27 cellular contexts compared by ENCODE assay signal in genomic region chr20:62269378-62269777, GRCh38. TPM values are rescaled to one million over a fixed set of nuclear protein-coding genes. Genes with fewer than 3 reads are reported as not detected.
DNase-seq lines count a peak whose midpoint lies in the region; ATAC-seq, FAIRE-seq and TF ChIP-seq lines count a peak whose summit lies in the region.
"Had no signal": no experiment of that assay in that cellular context is flagged by ENCODE, and none has a peak within 500 bp of the region (broad histone marks: within the 10 kb centered on the region; RNA-seq: fewer than 3 reads in every experiment).

No MANE protein-coding gene starts in this region.

- no peaks in the 10 kb centered on the region for H3K27me3 ChIP-seq in HepG2 (ENCODE audit: control insufficient read depth in 1 of 2, insufficient read depth in 2 of 2, low read length in 2 of 2)
- no peaks in the 10 kb centered on the region for H3K27me3 ChIP-seq in right lobe of liver
- no peaks in the 10 kb centered on the region for H3K27me3 ChIP-seq in H1 (replicated peaks in 1 of 4; ENCODE audit: control insufficient read depth in 3 of 4, extremely low read depth in 1 of 4, insufficient read depth in 3 of 4, low read length in 3 of 4)
- H3K27me3 ChIP-seq in osteoblast (ENCODE audit: insufficient read depth, low read length), result no peaks in the 10 kb centered on the region
- no peaks in the 10 kb centered on the region for H3K27me3 ChIP-seq in transverse colon

- BruUV-seq in HepG2 (replicated peaks; lab: Mats Ljungman, UMichigan), result no TSS peak

- no peak overlapping the region for H3K4me3 ChIP-seq in HepG2 (replicated peaks in 1 of 3; ENCODE audit: insufficient read depth in 1 of 3, low read depth in 2 of 3, low read length in 3 of 3)
- no peak overlapping the region for H3K4me3 ChIP-seq in right lobe of liver
- H3K4me3 ChIP-seq in H1 (ENCODE audit: extremely low read depth in 1 of 4, insufficient read depth in 2 of 4, low read depth in 3 of 4, low read length in 4 of 4), result no peak overlapping the region
- no peak overlapping the region for H3K4me3 ChIP-seq in osteoblast (ENCODE audit: insufficient read depth, low read length)
- no peak overlapping the region for H3K4me3 ChIP-seq in transverse colon
- H3K4me3 ChIP-seq: K562 had no signal

- H3K9me3 Mint-ChIP-seq in stimulated activated effector memory CD8-positive, alpha-beta T cell treated with anti-CD3 and anti-CD28 coated beads, Interleukin-12 subunit alpha, Interleukin-12 subunit beta, amount 100 ng/mL, for 72 hours, result no peaks in the 10 kb centered on the region

- H2BK20ac ChIP-seq in H1 (ENCODE audit: low read length), result no peak overlapping the region

- TF ChIP-seq POLR2A in HepG2 (IDR thresholded peaks at IDR 0.05; ENCODE audit: insufficient read depth in 1 of 2, low read depth in 2 of 2, low read length in 2 of 2) (no peak), right lobe of liver (IDR thresholded peaks at IDR 0.05) (no peak), H1 (IDR thresholded peaks at IDR 0.05; ENCODE audit: control extremely low read depth in 1 of 2, low read depth in 2 of 2, low read length in 2 of 2) (no peak), transverse colon (IDR thresholded peaks at IDR 0.05) (no peak)

- H3K4me3 Mint-ChIP-seq in stimulated activated effector memory CD8-positive, alpha-beta T cell treated with anti-CD3 and anti-CD28 coated beads, Interleukin-12 subunit alpha, Interleukin-12 subunit beta, amount 100 ng/mL, for 72 hours, result no peak overlapping the region

- no peak for DNase-seq in HepG2 (ENCODE audit: low spot score)
- DNase-seq in right lobe of liver, result no peak
- DNase-seq in H1 (ENCODE audit: low read depth in 1 of 2, low spot score in 2 of 2), result no peak
- DNase-seq in osteoblast (ENCODE audit: insufficient read length, low spot score, missing footprints), result peak; percentile 19
- no peak for DNase-seq in stimulated activated effector memory CD8-positive, alpha-beta T cell treated with anti-CD3 and anti-CD28 coated beads, Interleukin-12 subunit alpha, Interleukin-12 subunit beta, amount 100 ng/mL, for 72 hours (ENCODE audit: low spot score in 2 of 2)
- no peak for DNase-seq in transverse colon
- DNase-seq in NCI-H2196 (lab: John Stamatoyannopoulos, UW; ENCODE audit: unreplicated experiment), result no peak
- DNase-seq: Calu3, GOT3, HCEC 1CT, MV-4-11, NCI-H1105, NCI-H1436 treated with DMSO at 0.1 percent for 48 hours, NCI-H187 treated with DMSO at 0.1 percent for 48 hours, NCI-H446, NCI-H524 treated with DMSO at 0.1 percent for 48 hours, NCI-H774, Right ventricle myocardium superior, RPMI8226 had no signal

- peaks cover 6% of the 10 kb centered on the region for H3K79me1 ChIP-seq in H1 (ENCODE audit: low read depth, low read length)

- H3K9ac ChIP-seq in HepG2 (ENCODE audit: insufficient read depth, low read depth, low read length) (no peak overlapping the region), H1 (replicated peaks in 1 of 4; ENCODE audit: extremely low read depth in 1 of 4, low read depth in 3 of 4, low read length in 3 of 4) (no peak overlapping the region)

- 82% methylated on average over 14 of the region's 14 CpGs for WGBS in HepG2 (ENCODE audit: low lambda C conversion rate)
- 65% methylated on average over 3 of the region's 14 CpGs for WGBS in right lobe of liver (ENCODE audit: insufficient coverage, low coverage, low lambda C conversion rate, missing lambda C conversion rate)
- WGBS in H1 (ENCODE audit: extremely low coverage in 1 of 2, insufficient coverage in 1 of 2, insufficient read length in 1 of 2, insufficient replicate concordance in 2 of 2, low coverage in 1 of 2, low lambda C conversion rate in 2 of 2, missing lambda C conversion rate in 1 of 2), 2 experiments, result 87% methylated on average over 14 of the region's 14 CpGs; no CpG with 5 or more reads in 1 of the 2 experiments
- 90% methylated on average over 13 of the region's 14 CpGs; no CpG with 5 or more reads in 1 of the 2 donors for WGBS in transverse colon (ENCODE audit: low coverage in 1 of 2), 2 donors

- no peak overlapping the region for H2BK12ac ChIP-seq in H1 (ENCODE audit: low read depth, low read length)

- H3K36me3 ChIP-seq in HepG2 (replicated peaks in 1 of 2; ENCODE audit: control insufficient read depth in 1 of 2, insufficient read depth in 2 of 2, low read length in 2 of 2) (peaks cover 49 to 67% of the 10 kb centered on the region in 2 experiments), right lobe of liver (peaks cover 0 to 22% (median 12%) of the 10 kb centered on the region in 4 donors), H1 (ENCODE audit: control insufficient read depth in 2 of 4, insufficient read depth in 4 of 4, low read length in 3 of 4) (peaks cover 5 to 20% (median 14%) of the 10 kb centered on the region in 4 experiments; a peak in 7 of 8 replicates), osteoblast (ENCODE audit: insufficient read depth, low read length) (peaks cover 42% of the 10 kb centered on the region), transverse colon (peaks cover 0 to 49% (median 16%) of the 10 kb centered on the region in 4 donors)

- peak overlapping the region; percentile 21 for H3K27ac ChIP-seq in HepG2 (ENCODE audit: extremely low read length, insufficient read depth, low read length)
- no peak overlapping the region for H3K27ac ChIP-seq in right lobe of liver
- no peak overlapping the region for H3K27ac ChIP-seq in H1 (ENCODE audit: low read depth, low read length)
- no peak overlapping the region for H3K27ac ChIP-seq in osteoblast (ENCODE audit: low read depth, low read length)
- H3K27ac ChIP-seq in transverse colon, result no peak overlapping the region

- peak; percentile 26 for ATAC-seq in HepG2
- ATAC-seq in right lobe of liver, result no peak
- ATAC-seq in stimulated activated effector memory CD8-positive, alpha-beta T cell treated with anti-CD3 and anti-CD28 coated beads, Interleukin-12 subunit alpha, Interleukin-12 subunit beta, amount 100 ng/mL, for 72 hours, result no peak
- no peak for ATAC-seq in HG03159 (IDR thresholded peaks at IDR 0.05; ENCODE audit: unreplicated experiment)

- H2AFZ ChIP-seq in HepG2 (ENCODE audit: low read length) (no peak overlapping the region), H1 (ENCODE audit: low read length) (no peak overlapping the region), osteoblast (ENCODE audit: low read length) (no peak overlapping the region)

- no peaks in the 10 kb centered on the region for H3K4me1 Mint-ChIP-seq in stimulated activated effector memory CD8-positive, alpha-beta T cell treated with anti-CD3 and anti-CD28 coated beads, Interleukin-12 subunit alpha, Interleukin-12 subunit beta, amount 100 ng/mL, for 72 hours

- H4K20me1 ChIP-seq in HepG2 (ENCODE audit: insufficient read depth, low read length) (peaks cover 14% of the 10 kb centered on the region; the same call in 1 of the 2 replicates), H1 (replicated peaks in 1 of 2; ENCODE audit: control insufficient read depth in 1 of 2, insufficient read depth in 2 of 2, low read length in 2 of 2) (peaks cover 9% of the 10 kb centered on the region in 2 experiments), osteoblast (ENCODE audit: insufficient read depth, low read length) (peaks cover 21% of the 10 kb centered on the region)

- no peak overlapping the region for H3K18ac ChIP-seq in H1 (ENCODE audit: extremely low read depth, low read length)

- intact Hi-C loops in HepG2 (cut with micrococcal nuclease; ENCODE audit: unreplicated experiment), result no loop called here
- intact Hi-C loops in right lobe of liver (cut with DNase I), result no loop called here
- intact Hi-C loops in transverse colon (cut with DNase I; ENCODE audit: low total_unique reads), result no loop called here

- H3K9me3 ChIP-seq in HepG2 (ENCODE audit: low read length) (no peaks in the 10 kb centered on the region), right lobe of liver (no peaks in the 10 kb centered on the region), H1 (ENCODE audit: insufficient read depth in 2 of 2, low read depth in 1 of 2, low read length in 1 of 2) (peaks cover 0 to 2% of the 10 kb centered on the region in 2 experiments; a peak in 2 of 4 replicates), osteoblast (ENCODE audit: low read depth, low read length) (no peaks in the 10 kb centered on the region), transverse colon (no peaks in the 10 kb centered on the region)

- H4K91ac ChIP-seq in H1 (replicated peaks; ENCODE audit: insufficient read length, low read length), result no peak overlapping the region

- no peak overlapping the region for H2AK5ac ChIP-seq in H1 (ENCODE audit: low read depth, low read length)

- H3K4me2 ChIP-seq in HepG2 (ENCODE audit: low read depth, low read length) (no peak overlapping the region), H1 (ENCODE audit: insufficient read depth in 1 of 2, low read depth in 2 of 2, low read length in 2 of 2) (no peak overlapping the region), osteoblast (ENCODE audit: insufficient read depth, low read length) (no peak overlapping the region)

- TF ChIP-seq EP300 in HepG2 (IDR thresholded peaks at IDR 0.05; ENCODE audit: low read depth in 2 of 2, low read length in 2 of 2) (no peak), HepG2 (CRISPR knock-in tag; IDR thresholded peaks at IDR 0.05; ENCODE audit: borderline replicate concordance) (no peak), H1 (IDR thresholded peaks at IDR 0.05; ENCODE audit: borderline replicate concordance in 1 of 2, low read depth in 2 of 2, low read length in 2 of 2) (no peak), transverse colon (IDR thresholded peaks at IDR 0.05; ENCODE audit: low read depth) (no peak)

- H2BK5ac ChIP-seq in H1 (ENCODE audit: low read depth, low read length), result peak overlapping the region; percentile 52; the same call in 1 of the 2 replicates

- no peak overlapping the region for H3K56ac ChIP-seq in H1 (replicated peaks; ENCODE audit: insufficient read length, low read depth, low read length)

- no peak overlapping the region for H3K4ac ChIP-seq in H1 (replicated peaks; ENCODE audit: insufficient read length, low read depth, low read length)

- H3K79me2 ChIP-seq in HepG2 (ENCODE audit: insufficient read depth, low read length) (no peaks in the 10 kb centered on the region), H1 (ENCODE audit: control insufficient read depth in 1 of 2, insufficient read depth in 2 of 2, low read length in 2 of 2) (no peaks in the 10 kb centered on the region), osteoblast (ENCODE audit: insufficient read depth, low read length) (peaks cover 7% of the 10 kb centered on the region)

- H3K27ac Mint-ChIP-seq in stimulated activated effector memory CD8-positive, alpha-beta T cell treated with anti-CD3 and anti-CD28 coated beads, Interleukin-12 subunit alpha, Interleukin-12 subunit beta, amount 100 ng/mL, for 72 hours, result peak overlapping the region; percentile 52

- no peak overlapping the region for H4K5ac ChIP-seq in H1 (ENCODE audit: insufficient read length, low read depth, low read length)

- CTCF ChIA-PET in HepG2 (lab: Yijun Ruan, JAX; ENCODE audit: low intra/inter-chr PET ratio, low total read pairs) (no interaction called here), H1 (lab: Charles Lee; ENCODE audit: partially characterized antibody) (interaction anchor here (1.4 kb wide), 1 partner anchor 136 kb away, joined by 3 read pairs; no protein-coding TSS in a partner anchor)

- H3K14ac ChIP-seq in H1 (ENCODE audit: insufficient read length), result no peak overlapping the region

- H2BK15ac ChIP-seq in H1 (ENCODE audit: low read length), result no peak overlapping the region

- no peak overlapping the region for H4K8ac ChIP-seq in H1 (ENCODE audit: extremely low read depth, insufficient read depth, low read length)

- POLR2A ChIA-PET in HepG2 (lab: Yijun Ruan, JAX) (no interaction called here), H1 (lab: Charles Lee; ENCODE audit: partially characterized antibody) (interaction anchor here (0.8 kb wide), 1 partner anchor 203 kb away, joined by 3 read pairs; no protein-coding TSS in a partner anchor)

- H3K23me2 ChIP-seq in H1 (ENCODE audit: low read depth, low read length), result no peaks in the 10 kb centered on the region

- in situ Hi-C loops in HepG2 (cut with HindIII; ENCODE audit: extremely low pct_ligation_motif_present, low pct_unique_long_range_greater_than_20kb), result no loop called here
- in situ Hi-C loops in transverse colon (cut with MboI; ENCODE audit: low pct_ligation_motif_present in 1 of 4, low pct_unique_long_range_greater_than_20kb in 1 of 4, low sequenced_read_pairs in 3 of 4), result no loop called here

- FAIRE-seq in HepG2 (lab: Jason Lieb, UNC) (no peak), H1 (lab: Jason Lieb, UNC) (no peak)
- FAIRE-seq: GM18507, K562 had no signal

- no peak overlapping the region for H2BK120ac ChIP-seq in H1 (replicated peaks; ENCODE audit: low read depth, low read length)

- TF ChIP-seq RAD21 in HepG2 (CRISPR knock-in tag; IDR thresholded peaks at IDR 0.05), result no peak
- TF ChIP-seq RAD21 in H1 (IDR thresholded peaks at IDR 0.05 in 1 of 2, conservative IDR thresholded peaks at IDR 0.05 in 1 of 2; ENCODE audit: low read depth in 2 of 2, low read length in 2 of 2), result no peak

- H3K36me3 Mint-ChIP-seq in stimulated activated effector memory CD8-positive, alpha-beta T cell treated with anti-CD3 and anti-CD28 coated beads, Interleukin-12 subunit alpha, Interleukin-12 subunit beta, amount 100 ng/mL, for 72 hours, result peaks cover 39% of the 10 kb centered on the region

- TF ChIP-seq CTCF in HepG2 (CRISPR knock-in tag; IDR thresholded peaks at IDR 0.05) (no peak), right lobe of liver (IDR thresholded peaks at IDR 0.05) (no peak), H1 (IDR thresholded peaks at IDR 0.05; ENCODE audit: control extremely low read depth in 1 of 3, insufficient read depth in 1 of 3, low read depth in 1 of 3, low read length in 3 of 3) (no peak), osteoblast (IDR thresholded peaks at IDR 0.05; ENCODE audit: extremely low read depth, low read depth, low read length) (no peak), transverse colon (IDR thresholded peaks at IDR 0.05) (no peak)

- H3K23ac ChIP-seq in H1 (ENCODE audit: insufficient read length), result no peak overlapping the region

- H3K4me1 ChIP-seq in HepG2 (ENCODE audit: insufficient read depth, low read length) (0 out of 2 replicates have a peak, but pooled peaks cover 7% of the 10 kb centered on the region), right lobe of liver (no peaks in the 10 kb centered on the region), H1 (replicated peaks in 1 of 4; ENCODE audit: control insufficient read depth in 3 of 4, insufficient read depth in 4 of 4, low read length in 3 of 4) (no peaks in the 10 kb centered on the region), osteoblast (ENCODE audit: insufficient read depth, low read length) (no peaks in the 10 kb centered on the region), transverse colon (no peaks in the 10 kb centered on the region)

RNA-seq across cellular contexts. Expression of gene OSBPL2, which starts 31.1 kb away (rescaled TPM):
- total RNA-seq in HepG2 (2016; rRNA removed; fragmentation: Illumina TruSeq; extraction: Trizol), result 37.4 and 41.5 TPM in 2 replicates
- 19.3 and 19.7 TPM in 2 replicates for total RNA-seq in HepG2 (2016; cell fraction: cytosol; rRNA removed; fragmentation: Illumina TruSeq; extraction: Trizol; ENCODE audit: low read depth)
- 37.3 and 39.8 TPM in 2 replicates for total RNA-seq in HepG2 (2016; cell fraction: insoluble cytoplasmic fraction; rRNA removed; fragmentation: Illumina TruSeq; extraction: Trizol)
- total RNA-seq in HepG2 (2016; cell fraction: membrane; rRNA removed; fragmentation: Illumina TruSeq; extraction: Trizol), result 18.5 and 19.9 TPM in 2 replicates
- total RNA-seq in HepG2 (2016; cell fraction: nucleus; rRNA removed; fragmentation: Illumina TruSeq; extraction: Trizol), result 31.6 and 31.7 TPM in 2 replicates
- polyA plus RNA-seq in HepG2 (2011; rRNA removed), result 18.5 and 20.5 TPM in 2 replicates
- 11.8 and 12.2 TPM in 2 replicates for polyA plus RNA-seq in HepG2 (2011; cell fraction: cytosol; rRNA removed)
- 64.3 and 72.2 TPM in 2 replicates for polyA plus RNA-seq in HepG2 (2011; cell fraction: nucleus; rRNA removed)
- polyA plus RNA-seq in HepG2 (2012), result 29.8 and 30.8 TPM in 2 replicates
- 3.5 and 4.8 TPM in 2 replicates for polyA plus RNA-seq in HepG2 (2016; cell fraction: cytosol; fragmentation: Illumina TruSeq; extraction: Trizol; ENCODE audit: low read depth)
- polyA plus RNA-seq in HepG2 (2016; cell fraction: insoluble cytoplasmic fraction; fragmentation: Illumina TruSeq; extraction: Trizol; ENCODE audit: low read depth), result 31.7 and 35.2 TPM in 2 replicates
- 9.5 and 9.7 TPM in 2 replicates for polyA plus RNA-seq in HepG2 (2016; cell fraction: membrane; fragmentation: Illumina TruSeq; extraction: Trizol; ENCODE audit: low read depth)
- 69.1 and 71.6 TPM in 2 replicates for polyA plus RNA-seq in HepG2 (2016; cell fraction: nucleus; fragmentation: Illumina TruSeq; extraction: Trizol; ENCODE audit: insufficient read depth, low read depth)
- 28.3 and 39.1 TPM in 2 replicates for polyA minus RNA-seq in HepG2 (2011; rRNA and poly(A)+ RNA removed; ENCODE audit: low replicate concordance)
- 11.3 and 14.2 TPM in 2 replicates for polyA minus RNA-seq in HepG2 (2011; cell fraction: cytosol; rRNA and poly(A)+ RNA removed)
- 62.2 and 69.3 TPM in 2 replicates for polyA minus RNA-seq in HepG2 (2011; cell fraction: nucleus; rRNA and poly(A)+ RNA removed)
- 10 to 100 TPM; 15.6 to 27.8 (median 21.2) TPM for total RNA-seq in right lobe of liver
- 42.4 and 42.6 TPM in 2 replicates for total RNA-seq in H1 (2021; fragmentation: NEBNext Ultra II Directional; extraction: Animal tissue kit (Norgen Biotek cat#: 25700))
- polyA plus RNA-seq in H1 (2011; rRNA removed), result 11.7 and 16.9 TPM in 2 replicates
- polyA plus RNA-seq in H1 (2011; cell fraction: cytosol; rRNA removed), result 17.9 TPM
- 47.6 TPM for polyA plus RNA-seq in H1 (2011; cell fraction: nucleus; rRNA removed)
- polyA plus RNA-seq in H1 (2012, experiment 1 of 2), result 21.7 to 24.9 TPM (median 23.7 TPM) in 4 replicates
- 5.0 TPM for polyA plus RNA-seq in H1 (2012, experiment 2 of 2)
- 17.0 TPM for polyA plus RNA-seq in H1 (2013, experiment 1 of 2)
- 15.9 TPM for polyA plus RNA-seq in H1 (2013, experiment 2 of 2)
- 51.4 and 59.5 TPM in 2 replicates for polyA minus RNA-seq in H1 (2011; rRNA and poly(A)+ RNA removed)
- 16.6 TPM for polyA minus RNA-seq in H1 (2011; cell fraction: cytosol; rRNA and poly(A)+ RNA removed)
- polyA minus RNA-seq in H1 (2011; cell fraction: nucleus; rRNA and poly(A)+ RNA removed), result 25.7 TPM
- 35.8 and 39.8 TPM in 2 replicates for total RNA-seq in osteoblast
- 100 to 1,000 TPM in 1 of 4 donors, 10 to 100 TPM in 3; 36.2 to 101 (median 73.3) TPM for total RNA-seq in transverse colon

RNA-seq across cellular contexts. Expression of gene ADRM1, which starts 33.4 kb away (rescaled TPM):
- 143 and 154 TPM in 2 replicates for total RNA-seq in HepG2 (2016; rRNA removed; fragmentation: Illumina TruSeq; extraction: Trizol)
- total RNA-seq in HepG2 (2016; cell fraction: cytosol; rRNA removed; fragmentation: Illumina TruSeq; extraction: Trizol; ENCODE audit: low read depth), result 51.6 and 53.2 TPM in 2 replicates
- 149 and 159 TPM in 2 replicates for total RNA-seq in HepG2 (2016; cell fraction: insoluble cytoplasmic fraction; rRNA removed; fragmentation: Illumina TruSeq; extraction: Trizol)
- 59.3 and 62.8 TPM in 2 replicates for total RNA-seq in HepG2 (2016; cell fraction: membrane; rRNA removed; fragmentation: Illumina TruSeq; extraction: Trizol)
- total RNA-seq in HepG2 (2016; cell fraction: nucleus; rRNA removed; fragmentation: Illumina TruSeq; extraction: Trizol), result 76.2 and 86.5 TPM in 2 replicates
- 92.9 and 106 TPM in 2 replicates for polyA plus RNA-seq in HepG2 (2011; rRNA removed)
- polyA plus RNA-seq in HepG2 (2011; cell fraction: cytosol; rRNA removed), result 90.4 and 144 TPM in 2 replicates
- 158 and 185 TPM in 2 replicates for polyA plus RNA-seq in HepG2 (2011; cell fraction: nucleus; rRNA removed)
- polyA plus RNA-seq in HepG2 (2012), result 62.1 and 86.3 TPM in 2 replicates
- polyA plus RNA-seq in HepG2 (2016; cell fraction: cytosol; fragmentation: Illumina TruSeq; extraction: Trizol; ENCODE audit: low read depth), result 50.3 and 52.6 TPM in 2 replicates
- 185 and 189 TPM in 2 replicates for polyA plus RNA-seq in HepG2 (2016; cell fraction: insoluble cytoplasmic fraction; fragmentation: Illumina TruSeq; extraction: Trizol; ENCODE audit: low read depth)
- 54.2 and 55.6 TPM in 2 replicates for polyA plus RNA-seq in HepG2 (2016; cell fraction: membrane; fragmentation: Illumina TruSeq; extraction: Trizol; ENCODE audit: low read depth)
- polyA plus RNA-seq in HepG2 (2016; cell fraction: nucleus; fragmentation: Illumina TruSeq; extraction: Trizol; ENCODE audit: insufficient read depth, low read depth), result 165 and 171 TPM in 2 replicates
- polyA minus RNA-seq in HepG2 (2011; rRNA and poly(A)+ RNA removed; ENCODE audit: low replicate concordance), result 92.6 and 107 TPM in 2 replicates
- polyA minus RNA-seq in HepG2 (2011; cell fraction: cytosol; rRNA and poly(A)+ RNA removed), result 50.7 and 55.0 TPM in 2 replicates
- 47.2 and 49.4 TPM in 2 replicates for polyA minus RNA-seq in HepG2 (2011; cell fraction: nucleus; rRNA and poly(A)+ RNA removed)
- 100 to 1,000 TPM in 2 of 6 experiments, 10 to 100 TPM in 4; 49.5 to 139 (median 55.7) TPM for total RNA-seq in right lobe of liver
- 126 and 138 TPM in 2 replicates for total RNA-seq in H1 (2021; fragmentation: NEBNext Ultra II Directional; extraction: Animal tissue kit (Norgen Biotek cat#: 25700))
- polyA plus RNA-seq in H1 (2011; rRNA removed), result 214 and 260 TPM in 2 replicates
- polyA plus RNA-seq in H1 (2011; cell fraction: cytosol; rRNA removed), result 209 TPM
- 180 TPM for polyA plus RNA-seq in H1 (2011; cell fraction: nucleus; rRNA removed)
- 119 to 168 TPM (median 157 TPM) in 4 replicates for polyA plus RNA-seq in H1 (2012, experiment 1 of 2)
- 141 TPM for polyA plus RNA-seq in H1 (2012, experiment 2 of 2)
- 137 TPM for polyA plus RNA-seq in H1 (2013, experiment 1 of 2)
- polyA plus RNA-seq in H1 (2013, experiment 2 of 2), result 131 TPM
- 39.2 and 45.4 TPM in 2 replicates for polyA minus RNA-seq in H1 (2011; rRNA and poly(A)+ RNA removed)
- 68.0 TPM for polyA minus RNA-seq in H1 (2011; cell fraction: cytosol; rRNA and poly(A)+ RNA removed)
- polyA minus RNA-seq in H1 (2011; cell fraction: nucleus; rRNA and poly(A)+ RNA removed), result 67.0 TPM
- total RNA-seq in osteoblast, result 93.1 and 103 TPM in 2 replicates
- 100 to 1,000 TPM in 3 of 4 donors, 10 to 100 TPM in 1; 41.8 to 126 (median 109) TPM for total RNA-seq in transverse colon

RNA-seq across cellular contexts. Expression of gene HRH3, which starts 49.3 kb away (rescaled TPM):
- total RNA-seq in HepG2 (2016; rRNA removed; fragmentation: Illumina TruSeq; extraction: Trizol) (0.10 and 0.18 TPM in 2 replicates), right lobe of liver (not detected), osteoblast (not detected in 2 replicates), transverse colon (not detected)
- total RNA-seq in HepG2 (2016; cell fraction: cytosol; rRNA removed; fragmentation: Illumina TruSeq; extraction: Trizol; ENCODE audit: low read depth), result 0.10 TPM in 1 of 2 replicates, not detected in the other
- total RNA-seq in HepG2 (2016; cell fraction: insoluble cytoplasmic fraction; rRNA removed; fragmentation: Illumina TruSeq; extraction: Trizol), result 0.06 TPM in 1 of 2 replicates, not detected in the other
- 0.12 and 0.14 TPM in 2 replicates for total RNA-seq in HepG2 (2016; cell fraction: membrane; rRNA removed; fragmentation: Illumina TruSeq; extraction: Trizol)
- not detected in 2 replicates for total RNA-seq in HepG2 (2016; cell fraction: nucleus; rRNA removed; fragmentation: Illumina TruSeq; extraction: Trizol)
- polyA plus RNA-seq in HepG2 (2011; rRNA removed) (not detected in 2 replicates), H1 (2011; rRNA removed) (2.0 and 3.1 TPM in 2 replicates)
- polyA plus RNA-seq in HepG2 (2011; cell fraction: cytosol; rRNA removed), result not detected in 2 replicates
- polyA plus RNA-seq in HepG2 (2011; cell fraction: nucleus; rRNA removed), result not detected in 2 replicates
- 0.08 TPM in 1 of 2 replicates, not detected in the other for polyA plus RNA-seq in HepG2 (2012)
- polyA plus RNA-seq in HepG2 (2016; cell fraction: cytosol; fragmentation: Illumina TruSeq; extraction: Trizol; ENCODE audit: low read depth), result 0.08 TPM in 1 of 2 replicates, not detected in the other
- polyA plus RNA-seq in HepG2 (2016; cell fraction: insoluble cytoplasmic fraction; fragmentation: Illumina TruSeq; extraction: Trizol; ENCODE audit: low read depth), result 0.34 TPM in 1 of 2 replicates, not detected in the other
- 0.17 TPM in 2 replicates for polyA plus RNA-seq in HepG2 (2016; cell fraction: membrane; fragmentation: Illumina TruSeq; extraction: Trizol; ENCODE audit: low read depth)
- polyA plus RNA-seq in HepG2 (2016; cell fraction: nucleus; fragmentation: Illumina TruSeq; extraction: Trizol; ENCODE audit: insufficient read depth, low read depth), result not detected in 2 replicates
- polyA minus RNA-seq in HepG2 (2011; rRNA and poly(A)+ RNA removed; ENCODE audit: low replicate concordance), result not detected in 2 replicates
- not detected in 2 replicates for polyA minus RNA-seq in HepG2 (2011; cell fraction: cytosol; rRNA and poly(A)+ RNA removed)
- polyA minus RNA-seq in HepG2 (2011; cell fraction: nucleus; rRNA and poly(A)+ RNA removed), result not detected in 2 replicates
- total RNA-seq in H1 (2021; fragmentation: NEBNext Ultra II Directional; extraction: Animal tissue kit (Norgen Biotek cat#: 25700)), result 4.4 and 4.5 TPM in 2 replicates
- polyA plus RNA-seq in H1 (2011; cell fraction: cytosol; rRNA removed), result 1.1 TPM
- polyA plus RNA-seq in H1 (2011; cell fraction: nucleus; rRNA removed), result 6.5 TPM
- 2.9 to 8.2 TPM (median 6.9 TPM) in 4 replicates for polyA plus RNA-seq in H1 (2012, experiment 1 of 2)
- 5.6 TPM for polyA plus RNA-seq in H1 (2012, experiment 2 of 2)
- polyA plus RNA-seq in H1 (2013, experiment 1 of 2), result 3.7 TPM
- 4.0 TPM for polyA plus RNA-seq in H1 (2013, experiment 2 of 2)
- 0.54 and 0.66 TPM in 2 replicates for polyA minus RNA-seq in H1 (2011; rRNA and poly(A)+ RNA removed)
- polyA minus RNA-seq in H1 (2011; cell fraction: cytosol; rRNA and poly(A)+ RNA removed), result 3.4 TPM
- polyA minus RNA-seq in H1 (2011; cell fraction: nucleus; rRNA and poly(A)+ RNA removed), result 1.6 TPM
- total RNA-seq: A172, Calu3, K562, LHCN-M2, MCF 10A, Right ventricle myocardium superior, SK-MEL-5 had no signal
- polyA plus RNA-seq: BJ, K562 had no signal
